Comparison of ENCODE assay signal across 9 cellular contexts in the genomic region with DNA sequence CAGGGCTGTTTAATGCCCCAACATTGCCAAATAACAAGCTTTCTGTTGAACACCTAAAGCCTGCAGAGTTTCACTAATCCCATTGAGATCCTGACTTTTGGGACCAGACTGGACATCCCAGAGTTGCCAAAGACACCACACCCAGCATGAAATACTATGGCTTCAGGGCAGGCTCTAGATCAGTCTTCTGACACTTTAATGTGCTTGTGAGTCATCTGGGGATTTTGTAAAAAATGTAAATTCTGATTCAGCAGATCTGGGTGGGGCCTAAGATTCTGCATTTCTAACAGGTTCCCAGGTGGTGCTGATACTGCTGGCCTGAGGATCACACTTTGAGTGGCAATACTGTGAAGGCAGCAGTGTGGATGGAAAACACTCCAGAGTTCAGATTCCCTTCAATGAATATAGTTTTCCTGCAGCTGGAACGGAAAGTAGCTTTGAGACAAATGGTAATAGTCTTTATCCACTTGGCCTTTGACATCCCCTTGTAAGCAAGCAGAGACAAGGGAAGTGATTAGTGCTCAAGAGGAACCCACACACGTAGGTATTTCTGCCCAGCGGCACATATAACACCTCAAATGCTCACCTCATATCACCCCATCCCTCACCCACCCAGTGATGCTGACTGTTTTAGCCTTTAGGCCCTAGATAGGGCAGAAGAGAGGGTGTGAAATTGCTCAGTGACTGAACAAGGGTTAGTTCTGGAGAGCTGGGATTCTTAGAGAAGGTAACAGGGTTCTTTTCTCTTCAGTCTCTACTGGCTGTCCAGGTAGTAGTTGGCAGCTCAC. TPM values are rescaled to one million over a fixed set of nuclear protein-coding genes. Genes with fewer than 3 reads are reported as not detected.
DNase-seq lines count a peak whose midpoint lies in the region; ATAC-seq, FAIRE-seq and TF ChIP-seq lines count a peak whose summit lies in the region.
"Had no signal": no experiment of that assay in that cellular context is flagged by ENCODE, and none has a peak within 500 bp of the region (broad histone marks: within the 10 kb centered on the region; RNA-seq: fewer than 3 reads in every experiment).

No MANE protein-coding gene starts in this region.

- peak overlapping the region in 1 of 8 donors; percentile 17 for H3K27ac Mint-ChIP-seq in CD8-positive, alpha-beta memory T cell

- no peak overlapping the region for H3K4me3 Mint-ChIP-seq in CD8-positive, alpha-beta memory T cell

- no peaks in the 10 kb centered on the region for H3K27me3 ChIP-seq in GM23248 (replicated peaks; ENCODE audit: insufficient read depth)
- no peaks in the 10 kb centered on the region for H3K27me3 ChIP-seq in CD8-positive, alpha-beta memory T cell (ENCODE audit: insufficient read depth, low read length, poor library complexity, severe bottlenecking)
- no peaks in the 10 kb centered on the region for H3K27me3 ChIP-seq in upper lobe of right lung
- H3K27me3 ChIP-seq in aorta (ENCODE audit: control insufficient read depth in 1 of 2, insufficient read depth in 2 of 2, low read length in 1 of 2) = no peaks in the 10 kb centered on the region

- peaks cover 27% of the 10 kb centered on the region for H3K4me1 ChIP-seq in GM23248 (ENCODE audit: insufficient read depth)
- H3K4me1 ChIP-seq in CD8-positive, alpha-beta memory T cell (ENCODE audit: insufficient read depth, low read length) = no peaks in the 10 kb centered on the region
- peaks cover 6% of the 10 kb centered on the region for H3K4me1 ChIP-seq in upper lobe of right lung
- peaks cover 0 to 1% of the 10 kb centered on the region in 2 donors for H3K4me1 ChIP-seq in aorta (ENCODE audit: control insufficient read depth in 1 of 2, insufficient read depth in 2 of 2, low read length in 2 of 2)

- no peak for TF ChIP-seq CTCF in upper lobe of right lung (IDR thresholded peaks at IDR 0.05)

- no peak overlapping the region for H2AFZ ChIP-seq in GM23248

- 61 to 66% methylated on average over 3 of the region's 3 CpGs for WGBS in GM23248 (ENCODE audit: low coverage in 1 of 2, low lambda C conversion rate in 2 of 2, missing lambda C conversion rate in 2 of 2), 2 experiments
- 88 to 90% methylated on average over 3 of the region's 3 CpGs for WGBS in aorta, 2 donors

- intact Hi-C loops in upper lobe of right lung (cut with DNase I) (no loop called here), aorta (cut with DNase I) (no loop called here)

- POLR2A ChIA-PET in CD8-positive, alpha-beta memory T cell (lab: Charles Lee) = no interaction called here

- H3K4me1 Mint-ChIP-seq in CD8-positive, alpha-beta memory T cell = peaks cover 4 to 8% (median 5%) of the 10 kb centered on the region in 3 donors

- H3K4me3 ChIP-seq in GM23248 (no peak overlapping the region), upper lobe of right lung (no peak overlapping the region), aorta (ENCODE audit: low read length in 2 of 2) (no peak overlapping the region)
- H3K4me3 ChIP-seq in CD8-positive, alpha-beta memory T cell (ENCODE audit: low read length) = no peak overlapping the region
- H3K4me3 ChIP-seq: thoracic aorta had no signal

- H3K79me2 ChIP-seq in GM23248 (ENCODE audit: insufficient read depth) = no peaks in the 10 kb centered on the region

- peak; percentile 44 for FAIRE-seq in RCC 7860 (lab: Jason Lieb, UNC)

- ATAC-seq in upper lobe of right lung (no peak), aorta (ENCODE audit: low FRiP score) (no peak)

- H3K36me3 Mint-ChIP-seq in CD8-positive, alpha-beta memory T cell = no peaks in the 10 kb centered on the region

- H3K4me2 ChIP-seq in GM23248 (ENCODE audit: unreplicated experiment) = peak overlapping the region; percentile 43

- H4K20me1 ChIP-seq in GM23248 (ENCODE audit: insufficient read depth) = no peaks in the 10 kb centered on the region

- CTCF ChIA-PET in CD8-positive, alpha-beta memory T cell (lab: Charles Lee) = interaction anchor here (1.1 to 3.5 kb wide), 3 partner anchors 14 to 254 kb away, joined by 3 to 51 read pairs (median 10); no protein-coding TSS in a partner anchor

- H3K9ac ChIP-seq in GM23248 = no peak overlapping the region

- DNase-seq in Caki2 (ENCODE audit: low read depth) (peak; percentile 76), GM23248 (peak; percentile 89), RCC 7860 (ENCODE audit: low spot score) (peak; percentile 71), islet precursor cell (peak; percentile 63), NCI-H2081 (lab: John Stamatoyannopoulos, UW) (no peak), upper lobe of right lung (no peak), aorta (no peak)
- no peak for DNase-seq in CD8-positive, alpha-beta memory T cell

- no peaks in the 10 kb centered on the region for H3K9me2 ChIP-seq in GM23248 (ENCODE audit: insufficient read depth)

- in situ Hi-C loops in Caki2 (cut with HindIII; ENCODE audit: low pct_unique_long_range_greater_than_20kb, low sequenced_read_pairs) (no loop called here), GM23248 (cut with MboI) (no loop called here)

- H3K9me3 ChIP-seq in GM23248 (ENCODE audit: low read depth) = no peaks in the 10 kb centered on the region
- no peaks in the 10 kb centered on the region for H3K9me3 ChIP-seq in CD8-positive, alpha-beta memory T cell (ENCODE audit: low read length)
- no peaks in the 10 kb centered on the region for H3K9me3 ChIP-seq in upper lobe of right lung
- no peaks in the 10 kb centered on the region for H3K9me3 ChIP-seq in aorta (ENCODE audit: control insufficient read depth, low read length)
- H3K9me3 ChIP-seq: thoracic aorta had no signal

- H3F3A ChIP-seq in GM23248 (ENCODE audit: insufficient read depth) = peaks cover 20% of the 10 kb centered on the region

- H3K36me3 ChIP-seq in GM23248 (ENCODE audit: low read depth) (no peaks in the 10 kb centered on the region), upper lobe of right lung (no peaks in the 10 kb centered on the region), aorta (ENCODE audit: control insufficient read depth in 1 of 2, insufficient read depth in 2 of 2, low read length in 1 of 2) (no peaks in the 10 kb centered on the region)
- no peaks in the 10 kb centered on the region for H3K36me3 ChIP-seq in CD8-positive, alpha-beta memory T cell (ENCODE audit: insufficient read depth, low read length)
- H3K36me3 ChIP-seq: thoracic aorta had no signal

- no peaks in the 10 kb centered on the region for H3K9me3 Mint-ChIP-seq in CD8-positive, alpha-beta memory T cell

- H3K27me3 Mint-ChIP-seq in CD8-positive, alpha-beta memory T cell = no peaks in the 10 kb centered on the region

- H3K27ac ChIP-seq in GM23248 = peak overlapping the region; percentile 54
- H3K27ac ChIP-seq in CD8-positive, alpha-beta memory T cell (ENCODE audit: low read depth, low read length) = no peak overlapping the region
- no peak overlapping the region for H3K27ac ChIP-seq in upper lobe of right lung
- H3K27ac ChIP-seq in aorta (ENCODE audit: low read depth in 1 of 2, low read length in 2 of 2) = no peak overlapping the region
- H3K27ac ChIP-seq: thoracic aorta had no signal

RNA-seq across cellular contexts. Expression of a gene that starts 51.4 kb away (rescaled TPM):
- total RNA-seq in Caki2 (2014; rRNA removed; shearing (Covaris generic); ENCODE audit: low replicate concordance) = 31.7 and 44.7 TPM in 2 replicates
- 42.6 and 43.1 TPM in 2 replicates for total RNA-seq in GM23248 (2014; rRNA removed; shearing (Covaris generic))
- polyA plus RNA-seq in GM23248 (2016; fragmentation: Nextera tagmentation; extraction: Ambion mirVana) (19.7 and 21.2 TPM in 2 replicates), aorta (1 to 10 TPM; 4.5 to 5.4 TPM)
- total RNA-seq in CD8-positive, alpha-beta memory T cell = 10 to 100 TPM; 35.7 to 38.0 TPM
- polyA plus RNA-seq in CD8-positive, alpha-beta memory T cell = 20.0 TPM
- total RNA-seq in upper lobe of right lung (55.2 TPM), aorta (10 to 100 TPM; 34.3 to 37.8 TPM)

Comparison
In these comparisons a context has a peak if more than half of its experiments do, and no peak if none do; other contexts are left out.
1. DNase-seq: peak in Caki2 (single experiment), GM23248 (single experiment), RCC 7860 (single experiment) and islet precursor cell (single experiment); none in CD8-positive, alpha-beta memory T cell (0 of 5), NCI-H2081 (0 of 2), upper lobe of right lung (single experiment) and aorta (0 of 2).